In the genomic region with DNA sequence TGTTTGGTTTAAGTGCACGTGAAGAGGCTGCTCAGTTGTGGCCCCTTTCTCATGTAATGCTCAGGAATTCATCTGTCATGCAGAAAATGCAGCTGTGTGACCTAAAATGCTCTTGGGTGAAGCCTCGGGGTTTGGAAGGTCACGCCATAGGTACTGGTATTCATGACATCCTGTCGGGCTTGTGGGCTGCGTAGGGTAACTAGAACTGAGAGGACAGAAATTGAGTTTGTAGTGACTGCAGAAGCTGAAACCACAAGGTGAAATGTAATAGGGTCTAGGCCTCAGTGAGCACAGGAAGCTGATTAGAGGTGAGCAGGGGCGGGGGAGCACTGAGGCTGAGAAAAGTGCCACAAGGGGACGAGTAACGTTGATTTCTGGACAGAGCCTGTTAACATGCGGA, we compare ENCODE assay signal across 8 cellular contexts.
DNase-seq lines count a peak whose midpoint lies in the region; ATAC-seq and TF ChIP-seq lines count a peak whose summit lies in the region.

No MANE protein-coding gene starts in this region.

- H2AFZ ChIP-seq in H9 (ENCODE audit: low read length) (no peak overlapping the region), smooth muscle cell (ENCODE audit: low read depth) (no peak overlapping the region)

- H3K4me2 ChIP-seq in H9 (ENCODE audit: insufficient read depth, insufficient read length, low read length) (no peak overlapping the region), smooth muscle cell (no peak overlapping the region)

- no peaks in the 10 kb centered on the region for H3K36me3 Mint-ChIP-seq in H9 (ENCODE audit: insufficient read depth in 1 of 3, low read depth in 3 of 3)

- no peaks in the 10 kb centered on the region for H3K27me3 Mint-ChIP-seq in H9 (ENCODE audit: low read depth)

- no peak overlapping the region for H3K23ac ChIP-seq in H9 (ENCODE audit: insufficient read length, low read depth, low read length)

- H3K9me3 ChIP-seq in H9 (ENCODE audit: control insufficient read depth, low read depth, low read length) (no peaks in the 10 kb centered on the region), SJCRH30 (replicated peaks) (no peaks in the 10 kb centered on the region), mucosa of descending colon (no peaks in the 10 kb centered on the region), smooth muscle cell (replicated peaks; ENCODE audit: low read depth) (no peaks in the 10 kb centered on the region)

- H3K27ac ChIP-seq in H9 (ENCODE audit: insufficient read length, low read depth, low read length) (no peak overlapping the region), SJCRH30 (peak overlapping the region; percentile 52), smooth muscle cell (ENCODE audit: low read depth) (no peak overlapping the region)

- no peak overlapping the region for H2BK12ac ChIP-seq in H9 (ENCODE audit: insufficient read length, low read depth, low read length)

- intact Hi-C loops in mucosa of descending colon (cut with DNase I, micrococcal nuclease) = no loop called here

- H3K4me1 ChIP-seq in H9 (ENCODE audit: insufficient read depth, low read length) = peaks cover 32% of the 10 kb centered on the region
- peaks cover 52% of the 10 kb centered on the region for H3K4me1 ChIP-seq in SJCRH30
- peaks cover 2% of the 10 kb centered on the region for H3K4me1 ChIP-seq in mucosa of descending colon (ENCODE audit: low read depth)
- peaks cover 27% of the 10 kb centered on the region for H3K4me1 ChIP-seq in smooth muscle cell (ENCODE audit: low read depth)

- H3K14ac ChIP-seq in H9 (ENCODE audit: insufficient read depth, low read length) = peak overlapping the region; percentile 66; the same call in 1 of the 2 replicates

- H3K9ac ChIP-seq in H9 (ENCODE audit: extremely low read depth, insufficient read length, low read length) = no peak overlapping the region
- H3K9ac ChIP-seq in smooth muscle cell (ENCODE audit: low read depth) = no peak overlapping the region

- peaks cover 63 to 65% of the 10 kb centered on the region in 2 experiments for H3K4me1 Mint-ChIP-seq in H9

- peak overlapping the region; percentile 21 for H3K18ac ChIP-seq in H9 (ENCODE audit: insufficient read length, low read depth, low read length)

- TF ChIP-seq CTCF in H9 (conservative IDR thresholded peaks at IDR 0.05) (no peak), mucosa of descending colon (IDR thresholded peaks at IDR 0.05) (no peak), smooth muscle cell (IDR thresholded peaks at IDR 0.05; ENCODE audit: borderline replicate concordance, insufficient read depth, poor library complexity, severe bottlenecking) (no peak)

- no peak overlapping the region for H2BK120ac ChIP-seq in H9 (ENCODE audit: low read depth, low read length, poor library complexity, severe bottlenecking)

- H2BK20ac ChIP-seq in H9 (ENCODE audit: low read depth, low read length, poor library complexity, severe bottlenecking) = no peak overlapping the region

- no peak overlapping the region for H3K4ac ChIP-seq in H9 (ENCODE audit: low read depth, low read length)

- H2BK5ac ChIP-seq in H9 (ENCODE audit: insufficient read length, low read length) = no peak overlapping the region

- H3K79me1 ChIP-seq in H9 (ENCODE audit: insufficient read depth, low read depth, low read length, poor library complexity, severe bottlenecking) = no peaks in the 10 kb centered on the region

- H2AK5ac ChIP-seq in H9 (ENCODE audit: insufficient read length, low read length) = no peak overlapping the region

- H3K27me3 ChIP-seq in H9 (ENCODE audit: insufficient read depth, low read length) = no peaks in the 10 kb centered on the region
- no peaks in the 10 kb centered on the region for H3K27me3 ChIP-seq in SJCRH30
- no peaks in the 10 kb centered on the region for H3K27me3 ChIP-seq in smooth muscle cell (ENCODE audit: low read depth)

- H3K4me3 Mint-ChIP-seq in H9 = no peak overlapping the region

- no peak overlapping the region for H2BK15ac ChIP-seq in H9 (ENCODE audit: low read depth, low read length)

- no peaks in the 10 kb centered on the region for H3K79me2 ChIP-seq in H9 (ENCODE audit: insufficient read depth, low read length)
- H3K79me2 ChIP-seq in smooth muscle cell (ENCODE audit: low read depth) = no peaks in the 10 kb centered on the region

- H4K20me1 ChIP-seq in H9 (ENCODE audit: control insufficient read depth, insufficient read depth, insufficient read length) (no peaks in the 10 kb centered on the region), smooth muscle cell (ENCODE audit: low read depth) (no peaks in the 10 kb centered on the region)

- ATAC-seq in GM18502 (IDR thresholded peaks at IDR 0.05; ENCODE audit: poor library complexity, unreplicated experiment) = peak; percentile 98
- ATAC-seq in mucosa of descending colon = peak; percentile 86

- no peak overlapping the region for H3T11ph ChIP-seq in H9 (ENCODE audit: low read length)

- H4K91ac ChIP-seq in H9 (ENCODE audit: insufficient read length, low read depth, low read length) = no peak overlapping the region

- H4K5ac ChIP-seq in H9 (ENCODE audit: insufficient read length, low read depth, low read length) = no peak overlapping the region

- WGBS in H9 (ENCODE audit: extremely low coverage, insufficient read length, low lambda C conversion rate) = no CpG with 5 or more reads among the region's 9 CpGs
- WGBS in smooth muscle cell (ENCODE audit: low lambda C conversion rate) = 86% methylated on average over 9 of the region's 9 CpGs

- no peak overlapping the region for H4K8ac ChIP-seq in H9 (replicated peaks; ENCODE audit: insufficient read length, low read depth, low read length)

- H3K56ac ChIP-seq in H9 (ENCODE audit: insufficient read length, low read depth, low read length) = no peak overlapping the region

- DNase-seq in H9 (no peak), SJCRH30 (peak; percentile 71 to 78), mucosa of descending colon (peak in 1 of 3 donors; percentile 30), NCI-H2081 treated with DMSO at 0.1 percent for 48 hours (lab: John Stamatoyannopoulos, UW) (no peak), HK-2 (ENCODE audit: unreplicated experiment) (no peak), smooth muscle cell (lab: John Stamatoyannopoulos, UW; ENCODE audit: unreplicated experiment) (no peak), cerebellar cortex (ENCODE audit: low spot score) (no peak)

- peak overlapping the region in 2 of 3 experiments; percentile 72 to 76; a peak in 3 of 7 replicates for H3K27ac Mint-ChIP-seq in H9

- H3K36me3 ChIP-seq in SJCRH30 (no peaks in the 10 kb centered on the region), mucosa of descending colon (ENCODE audit: low read depth) (no peaks in the 10 kb centered on the region), smooth muscle cell (ENCODE audit: low read depth) (no peaks in the 10 kb centered on the region)

- no peaks in the 10 kb centered on the region for H3K23me2 ChIP-seq in H9 (ENCODE audit: insufficient read length, low read depth, low read length, poor library complexity, severe bottlenecking)

- H3F3A ChIP-seq in smooth muscle cell (ENCODE audit: low read depth) = no peaks in the 10 kb centered on the region

- no peaks in the 10 kb centered on the region for H3K9me3 Mint-ChIP-seq in H9

- H3K4me3 ChIP-seq in SJCRH30 (no peak overlapping the region), mucosa of descending colon (no peak overlapping the region), smooth muscle cell (no peak overlapping the region)

Comparison
In these comparisons a context has a peak if more than half of its experiments do, and no peak if none do; other contexts are left out.
1. DNase-seq: peak in SJCRH30 (2 of 2); none in H9 (single experiment), NCI-H2081 treated with DMSO at 0.1 percent for 48 hours (single experiment), HK-2 (single experiment), smooth muscle cell (single experiment) and cerebellar cortex (single experiment).